9 cellular contexts compared by ENCODE assay signal in genomic region chr19:35041548-35042055, GRCh38. TPM values are rescaled to one million over a fixed set of nuclear protein-coding genes. Genes with fewer than 3 reads are reported as not detected.
DNase-seq lines count a peak whose midpoint lies in the region; ATAC-seq and TF ChIP-seq lines count a peak whose summit lies in the region.
"Had no signal": no experiment of that assay in that cellular context is flagged by ENCODE, and none has a peak within 500 bp of the region (broad histone marks: within the 10 kb centered on the region; RNA-seq: fewer than 3 reads in every experiment).

Gene HPN, plus strand, starts transcription at chr19:35041721. Its CDS starts 786 bp downstream, at chr19:35042507.

- H3K4me3 Mint-ChIP-seq in Caco-2 (ENCODE audit: unreplicated experiment) (peak within 1 kb of the TSS; percentile 89), progenitor cell of endocrine pancreas (ENCODE audit: low read depth) (peak within 1 kb of the TSS; percentile 73)

- peak within 1 kb of the TSS; percentile 77 for H3K27ac ChIP-seq in WERI-Rb-1
- H3K27ac ChIP-seq in hepatocyte: peak within 1 kb of the TSS; percentile 99

- no peaks in the 10 kb centered on the region for H3K27me3 ChIP-seq in Caco-2 (replicated peaks; ENCODE audit: control insufficient read depth, insufficient read depth, low read length)
- no peaks in the 10 kb centered on the region for H3K27me3 ChIP-seq in WERI-Rb-1 (ENCODE audit: insufficient read depth, low read depth, severe bottlenecking)
- no peaks in the 10 kb centered on the region for H3K27me3 ChIP-seq in hepatocyte

- peaks cover 6% of the 10 kb centered on the region for H4K20me1 ChIP-seq in hepatocyte (ENCODE audit: insufficient read depth, poor library complexity, severe bottlenecking)

- peaks cover 23% of the 10 kb centered on the region for H3K36me3 Mint-ChIP-seq in Caco-2 (ENCODE audit: insufficient read depth, unreplicated experiment)
- no peaks in the 10 kb centered on the region for H3K36me3 Mint-ChIP-seq in progenitor cell of endocrine pancreas (ENCODE audit: insufficient read depth)

- POLR2A ChIA-PET in Caco-2 (lab: Charles Lee): interaction anchor here (1.0 kb wide), 1 partner anchor 35 kb away, joined by 10 read pairs; no protein-coding TSS in a partner anchor

- H3K27ac Mint-ChIP-seq in Caco-2 (ENCODE audit: unreplicated experiment): peak within 1 kb of the TSS; percentile 90
- H3K27ac Mint-ChIP-seq in progenitor cell of endocrine pancreas: peak within 1 kb of the TSS; percentile 96

- H3K36me3 ChIP-seq in Caco-2 (ENCODE audit: control insufficient read depth, insufficient read depth, low read length) (peaks cover 2% of the 10 kb centered on the region; the same call in 1 of the 2 replicates), WERI-Rb-1 (peaks cover 65% of the 10 kb centered on the region), hepatocyte (replicated peaks; ENCODE audit: insufficient read depth, low read depth) (no peaks in the 10 kb centered on the region)

- peaks cover 25% of the 10 kb centered on the region for H3K79me2 ChIP-seq in hepatocyte

- H3K9me3 Mint-ChIP-seq in Caco-2 (ENCODE audit: unreplicated experiment) (no peaks in the 10 kb centered on the region), progenitor cell of endocrine pancreas (ENCODE audit: low read depth) (no peaks in the 10 kb centered on the region)

- peak within 1 kb of the TSS; percentile 81 for H3K4me2 ChIP-seq in hepatocyte

- 25% methylated on average over 9 of the region's 19 CpGs for WGBS in hepatocyte (ENCODE audit: low lambda C conversion rate, missing lambda C conversion rate)

- H3K4me1 Mint-ChIP-seq in Caco-2 (ENCODE audit: low read depth, unreplicated experiment) (peaks cover 25% of the 10 kb centered on the region), progenitor cell of endocrine pancreas (ENCODE audit: low read depth) (peaks cover 33% of the 10 kb centered on the region)

- no peaks in the 10 kb centered on the region for H3K27me3 Mint-ChIP-seq in Caco-2 (ENCODE audit: insufficient read depth, unreplicated experiment)
- no peaks in the 10 kb centered on the region for H3K27me3 Mint-ChIP-seq in progenitor cell of endocrine pancreas

- DNase-seq in Caco-2: peak; percentile 92 to 94
- peak; percentile 59 for DNase-seq in WERI-Rb-1
- peak; percentile 91 for DNase-seq in hepatocyte (ENCODE audit: low spot score)
- peak; percentile 68 for DNase-seq in progenitor cell of endocrine pancreas (ENCODE audit: low spot score, unreplicated experiment)
- DNase-seq in ecto neural progenitor cell (ENCODE audit: low spot score): no peak
- DNase-seq in central memory CD4-positive, alpha-beta T cell: no peak
- no peak for DNase-seq in pons (ENCODE audit: low spot score)

- H3K4me3 ChIP-seq in Caco-2 (ENCODE audit: low read depth, low read length) (peak within 1 kb of the TSS; percentile 57), WERI-Rb-1 (ENCODE audit: low read depth, low read length) (no peak within 1 kb of the TSS), hepatocyte (peak within 1 kb of the TSS; percentile 20)
- H3K4me3 ChIP-seq: mucosa of descending colon had no signal

- TF ChIP-seq CTCF in Caco-2 (IDR thresholded peaks at IDR 0.05; ENCODE audit: insufficient read depth in 1 of 2, low read depth in 1 of 2, low read length in 1 of 2, severe bottlenecking in 1 of 2, unreplicated experiment in 1 of 2) (peak in 1 of 2 experiments; percentile 15), WERI-Rb-1 (IDR thresholded peaks at IDR 0.05; ENCODE audit: low read depth, low read length) (no peak), hepatocyte (IDR thresholded peaks at IDR 0.05; ENCODE audit: poor library complexity) (no peak), progenitor cell of endocrine pancreas (IDR thresholded peaks at IDR 0.05; ENCODE audit: unreplicated experiment) (no peak)

- CTCF ChIA-PET in Caco-2 (lab: Charles Lee): interaction anchor here (0.5 to 1.0 kb wide), 5 partner anchors 14 to 652 kb away, joined by 3 to 6 read pairs (median 3); partner anchors contain the start of genes GRAMD1A and LGI4

- BruUV-seq in Caco-2 (replicated peaks; lab: Mats Ljungman, UMichigan): no TSS peak

- ATAC-seq in GM21825 (IDR thresholded peaks at IDR 0.05; ENCODE audit: unreplicated experiment): no peak

- peaks cover 36% of the 10 kb centered on the region for H3K4me1 ChIP-seq in Caco-2
- peaks cover 16% of the 10 kb centered on the region for H3K4me1 ChIP-seq in hepatocyte (ENCODE audit: insufficient read depth)

- H3K9me3 ChIP-seq in Caco-2: no peaks in the 10 kb centered on the region
- H3K9me3 ChIP-seq in WERI-Rb-1 (ENCODE audit: severe bottlenecking): no peaks in the 10 kb centered on the region
- no peaks in the 10 kb centered on the region for H3K9me3 ChIP-seq in hepatocyte (ENCODE audit: low read depth)
- H3K9me3 ChIP-seq: mucosa of descending colon had no signal

- intact Hi-C loops in Caco-2 (cut with micrococcal nuclease; ENCODE audit: unreplicated experiment): loop anchor here (1.0 to 10.0 kb wide), 3 partner anchors 35 to 197 kb away; no protein-coding TSS in a partner anchor

- H2AFZ ChIP-seq in hepatocyte: no peak within 1 kb of the TSS

- no peaks in the 10 kb centered on the region for H3K9me2 ChIP-seq in hepatocyte (replicated peaks; ENCODE audit: insufficient read depth)

RNA-seq across cellular contexts. Expression of gene HPN, which starts in this region (rescaled TPM):
- total RNA-seq in Caco-2 (2022): 20.8 and 21.1 TPM in 2 replicates
- 150 and 162 TPM in 2 replicates for total RNA-seq in hepatocyte
- polyA plus RNA-seq in hepatocyte: 206 and 241 TPM in 2 replicates
- total RNA-seq in progenitor cell of endocrine pancreas: 70.5 and 71.5 TPM in 2 replicates

Comparison
In these comparisons a context has a peak if more than half of its experiments do, and no peak if none do; other contexts are left out.
1. DNase-seq: peak in Caco-2 (2 of 2), WERI-Rb-1 (single experiment), hepatocyte (single experiment) and progenitor cell of endocrine pancreas (single experiment); none in ecto neural progenitor cell (single experiment), central memory CD4-positive, alpha-beta T cell (single experiment) and pons (single experiment).